Comparison of ENCODE assay signal across 1 cellular context in genomic region chr2:164898475-164898874, GRCh38.
TF ChIP-seq lines count a peak whose summit lies in the region.

No MANE protein-coding gene starts in this region.

TF ChIP-seq in IMR-90, 13 proteins besides CTCF, POLR2A, EP300 and RAD21 (continued from another document):
- peak; percentile 63 for TF ChIP-seq CEBPB (IDR thresholded peaks at IDR 0.05; ENCODE audit: low read depth, low read length)
- no peak for TF ChIP-seq FOS (IDR thresholded peaks at IDR 0.05; ENCODE audit: low read depth, low read length)
- no peak for TF ChIP-seq USF2 (IDR thresholded peaks at IDR 0.05; ENCODE audit: low read depth, low read length)
- no peak for TF ChIP-seq NFE2L2 (IDR thresholded peaks at IDR 0.05; ENCODE audit: low read depth, low read length)
